14 cellular contexts compared by ENCODE assay signal in the genomic region with DNA sequence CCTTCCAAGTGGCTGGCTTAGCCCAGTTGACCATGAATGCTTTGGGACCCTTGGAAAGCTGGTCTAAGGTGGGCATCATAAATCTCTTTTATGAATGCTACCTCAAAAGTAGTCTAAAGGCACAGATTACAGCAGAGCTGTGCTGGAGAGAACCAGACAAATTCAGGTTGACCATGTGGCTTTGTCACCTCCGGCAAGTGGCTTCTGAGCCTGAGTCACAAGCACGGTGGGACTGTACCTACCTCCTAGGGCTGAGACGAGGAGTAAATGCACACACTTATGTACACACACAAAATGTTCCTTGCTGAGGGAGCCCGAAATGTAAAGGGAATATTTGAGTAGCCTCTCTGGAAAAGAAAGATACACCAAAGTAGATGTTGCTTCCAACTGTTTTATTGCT.
A peak's percentile ranks its signal among the peaks of the same experiment; 100 is the strongest.
DNase-seq lines count a peak whose midpoint lies in the region; ATAC-seq and TF ChIP-seq lines count a peak whose summit lies in the region.
"Had no signal": no experiment of that assay in that cellular context is flagged by ENCODE, and none has a peak within 500 bp of the region (broad histone marks: within the 10 kb centered on the region; RNA-seq: fewer than 3 reads in every experiment).

No MANE protein-coding gene starts in this region.

- peak overlapping the region; percentile 38 for H3K4me3 Mint-ChIP-seq in activated T-helper 17 cell treated with anti-CD3 and anti-CD28 coated beads, Interleukin-2, amount 50 U/mL, for 72 hours
- H3K4me3 Mint-ChIP-seq: dendritic cell treated with granulocyte-macrophage colony-stimulating factor and Interleukin-4, amounts not matched to agents 40 ng/mL and 50 ng/mL, for 4 days; naive B cell had no signal

- CTCF ChIA-PET in OCI-LY7 (lab: Charles Lee; ENCODE audit: unreplicated experiment), result interaction anchor here (0.6 to 2.3 kb wide), 3 partner anchors 18 to 114 kb away, joined by 3 to 11 read pairs (median 6); no protein-coding TSS in a partner anchor

- TF ChIP-seq CTCF in OCI-LY7 (conservative IDR thresholded peaks at IDR 0.05; ENCODE audit: low read length) (no peak), spleen (IDR thresholded peaks at IDR 0.05 in 8 of 11, conservative IDR thresholded peaks at IDR 0.05 in 3 of 11) (no peak)

- peak overlapping the region; percentile 95 for H3K27ac ChIP-seq in OCI-LY7 (ENCODE audit: low read depth, low read length, poor library complexity, severe bottlenecking)
- peak overlapping the region in 2 of 8 donors; percentile 35 to 40 for H3K27ac ChIP-seq in spleen
- H3K27ac ChIP-seq: right atrium auricular region, SK-N-MC had no signal

- no TSS peak for BruUV-seq in OCI-LY7 (replicated peaks; lab: Mats Ljungman, UMichigan)

- intact Hi-C loops in OCI-LY7 (cut with micrococcal nuclease; ENCODE audit: unreplicated experiment) (loop anchor here (1.0 kb wide), 1 partner anchor 155 kb away; no protein-coding TSS in a partner anchor), spleen (cut with DNase I; ENCODE audit: low total_unique reads) (no loop called here)

- H4K20me1 ChIP-seq in OCI-LY7 (ENCODE audit: insufficient read depth, low read length), result no peaks in the 10 kb centered on the region

- POLR2A ChIA-PET in OCI-LY7 (lab: Charles Lee), result interaction anchor here (0.6 to 3.0 kb wide), 11 partner anchors 12 to 1761 kb away, joined by 3 to 23 read pairs (median 4); a partner anchor contains a TSS

- no peaks in the 10 kb centered on the region for H3K9me2 ChIP-seq in OCI-LY7 (ENCODE audit: insufficient read depth, low read length)

- no peaks in the 10 kb centered on the region for H3K27me3 Mint-ChIP-seq in activated T-helper 17 cell treated with anti-CD3 and anti-CD28 coated beads, Interleukin-2, amount 50 U/mL, for 72 hours
- H3K27me3 Mint-ChIP-seq: dendritic cell treated with granulocyte-macrophage colony-stimulating factor and Interleukin-4, amounts not matched to agents 40 ng/mL and 50 ng/mL, for 4 days; naive B cell had no signal

- no peaks in the 10 kb centered on the region for H3K27me3 ChIP-seq in spleen (replicated peaks in 1 of 7)
- H3K27me3 ChIP-seq: right atrium auricular region had no signal

- H3K79me2 ChIP-seq in OCI-LY7 (ENCODE audit: insufficient read depth, low read depth, low read length), result peaks cover 27% of the 10 kb centered on the region; the same call in 1 of the 2 replicates

- peak overlapping the region; percentile 77 for H3K4me2 ChIP-seq in OCI-LY7 (ENCODE audit: low read length)

- TF ChIP-seq POLR2A in spleen (IDR thresholded peaks at IDR 0.05), result no peak

- peaks cover 42% of the 10 kb centered on the region for H3K4me1 Mint-ChIP-seq in activated T-helper 17 cell treated with anti-CD3 and anti-CD28 coated beads, Interleukin-2, amount 50 U/mL, for 72 hours

- H3K9me3 ChIP-seq in OCI-LY7 (ENCODE audit: low read length) (peaks cover 8% of the 10 kb centered on the region; the same call in 1 of the 2 replicates), spleen (no peaks in the 10 kb centered on the region)
- H3K9me3 ChIP-seq: right atrium auricular region had no signal

- H3K36me3 Mint-ChIP-seq in activated T-helper 17 cell treated with anti-CD3 and anti-CD28 coated beads, Interleukin-2, amount 50 U/mL, for 72 hours (ENCODE audit: low read depth), result peaks cover 75% of the 10 kb centered on the region
- H3K36me3 Mint-ChIP-seq: naive B cell had no signal

- peak overlapping the region; percentile 42 for H3K27ac Mint-ChIP-seq in activated T-helper 17 cell treated with anti-CD3 and anti-CD28 coated beads, Interleukin-2, amount 50 U/mL, for 72 hours
- H3K27ac Mint-ChIP-seq: dendritic cell treated with granulocyte-macrophage colony-stimulating factor and Interleukin-4, amounts not matched to agents 40 ng/mL and 50 ng/mL, for 4 days had no signal

- H3K36me3 ChIP-seq in OCI-LY7 (ENCODE audit: insufficient read depth, low read length) (peaks cover 38% of the 10 kb centered on the region), spleen (peaks cover 0 to 17% (median 2%) of the 10 kb centered on the region in 6 donors)

- peak; percentile 94 for ATAC-seq in activated T-helper 17 cell treated with anti-CD3 and anti-CD28 coated beads, Interleukin-2, amount 50 U/mL, for 72 hours (replicated peaks)
- no peak for ATAC-seq in HG03457 (IDR thresholded peaks at IDR 0.05; ENCODE audit: unreplicated experiment)

- peak overlapping the region; percentile 6 for H3K4me3 ChIP-seq in OCI-LY7 (ENCODE audit: low read depth, low read length, poor library complexity, severe bottlenecking)
- H3K4me3 ChIP-seq in spleen, result no peak overlapping the region
- H3K4me3 ChIP-seq: right atrium auricular region, SK-N-MC had no signal

- H3K9me3 Mint-ChIP-seq in activated T-helper 17 cell treated with anti-CD3 and anti-CD28 coated beads, Interleukin-2, amount 50 U/mL, for 72 hours, result no peaks in the 10 kb centered on the region
- H3K9me3 Mint-ChIP-seq: dendritic cell treated with granulocyte-macrophage colony-stimulating factor and Interleukin-4, amounts not matched to agents 40 ng/mL and 50 ng/mL, for 4 days; naive B cell had no signal

- 65 to 78% (median 68%) methylated on average over 4 of the region's 4 CpGs for WGBS in spleen, 5 donors

- H3K4me1 ChIP-seq in OCI-LY7 (ENCODE audit: insufficient read depth, low read length, poor library complexity, severe bottlenecking) (peaks cover 94% of the 10 kb centered on the region), spleen (peaks cover 9 to 68% (median 40%) of the 10 kb centered on the region in 6 donors)

- DNase-seq in activated CD4-positive, alpha-beta T cell treated with anti-CD3 and anti-CD28 coated beads for 4 hours, result peak; percentile 20 to 38
- no peak for DNase-seq in activated CD4-positive, alpha-beta T cell treated with anti-CD3 and anti-CD28 coated beads, Interleukin-2, amount 50 U/mL, for 1 hour
- DNase-seq in OCI-LY7 (ENCODE audit: low spot score) (peak; percentile 53), spleen (peak; percentile 45), DMS153 treated with DMSO at 0.1 percent for 48 hours (lab: John Stamatoyannopoulos, UW; ENCODE audit: unreplicated experiment) (no peak), NCI-H1092 (lab: John Stamatoyannopoulos, UW) (no peak)
- DNase-seq: COR-L47, left ventricle myocardium superior, naive B cell had no signal

- H2AFZ ChIP-seq in OCI-LY7 (ENCODE audit: low read length), result no peak overlapping the region; the same call in 1 of the 2 replicates

Comparison
In these comparisons a context has a peak if more than half of its experiments do, and no peak if none do; other contexts are left out.
1. DNase-seq: peak in activated CD4-positive, alpha-beta T cell treated with anti-CD3 and anti-CD28 coated beads for 4 hours (2 of 2), OCI-LY7 (single experiment) and spleen (single experiment); none in activated CD4-positive, alpha-beta T cell treated with anti-CD3 and anti-CD28 coated beads, Interleukin-2, amount 50 U/mL, for 1 hour (single experiment), DMS153 treated with DMSO at 0.1 percent for 48 hours (single experiment) and NCI-H1092 (single experiment).